Comparison of ENCODE assay signal across 8 cellular contexts in the genomic region with DNA sequence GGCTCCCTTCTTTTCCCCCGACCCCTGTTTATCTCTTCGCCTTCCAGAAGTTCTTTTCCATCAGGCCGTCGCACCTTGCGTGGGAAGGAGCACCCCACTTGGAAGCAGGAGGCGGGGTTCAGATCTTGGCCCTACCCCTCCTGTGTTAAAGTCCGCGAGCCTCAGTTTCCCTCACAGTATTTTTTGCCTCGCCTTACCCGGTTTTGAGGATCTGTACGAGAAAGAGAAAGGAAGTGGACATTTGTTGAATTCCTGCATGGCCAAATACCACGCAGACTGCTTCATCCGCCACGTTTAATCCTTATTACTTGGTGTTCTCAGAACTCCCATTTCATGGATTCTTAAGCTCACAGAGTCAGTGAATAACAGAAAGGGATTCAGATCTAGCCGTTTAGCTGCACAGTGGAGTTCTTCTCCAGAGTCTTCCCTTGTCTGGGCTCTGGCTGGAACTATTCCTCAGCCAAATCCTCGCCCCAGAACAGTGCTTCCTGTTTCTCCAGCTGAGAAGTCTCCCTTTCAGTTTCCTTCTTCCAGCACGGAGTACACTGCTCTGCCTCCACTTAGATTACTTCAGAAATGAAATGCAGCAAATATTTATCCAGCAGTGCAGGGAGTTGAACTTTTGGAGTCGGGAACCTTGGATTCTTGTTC. TPM values are rescaled to one million over a fixed set of nuclear protein-coding genes. Genes with fewer than 3 reads are reported as not detected.
DNase-seq lines count a peak whose midpoint lies in the region; ATAC-seq and TF ChIP-seq lines count a peak whose summit lies in the region.

No MANE protein-coding gene starts in this region.

- H3K27me3 Mint-ChIP-seq in T-helper 1 cell treated with Interleukin-12 subunit alpha and Interleukin-12 subunit beta and Interleukin-4 antibody, amounts not matched to agents 30 μg/mL and 1 μg/mL, for 36 hours (ENCODE audit: low read depth): no peaks in the 10 kb centered on the region
- H3K27me3 Mint-ChIP-seq in naive thymus-derived CD8-positive, alpha-beta T cell: no peaks in the 10 kb centered on the region

- peak overlapping the region; percentile 86 for H3K4me3 Mint-ChIP-seq in T-helper 1 cell treated with Interleukin-12 subunit alpha and Interleukin-12 subunit beta and Interleukin-4 antibody, amounts not matched to agents 30 μg/mL and 1 μg/mL, for 36 hours
- H3K4me3 Mint-ChIP-seq in naive thymus-derived CD8-positive, alpha-beta T cell: peak overlapping the region; percentile 86 to 94 (median 89)

- WGBS in esophagus, 2 donors: 5 to 6% methylated on average over 17 to 18 of the region's 18 CpGs

- H3K4me3 ChIP-seq in esophagus (ENCODE audit: low read depth in 1 of 2, low read length in 2 of 2): peak overlapping the region; percentile 71 to 85

- H3K9me3 ChIP-seq in esophagus (ENCODE audit: control insufficient read depth in 2 of 2, insufficient read depth in 1 of 2, low read depth in 1 of 2, low read length in 1 of 2): no peaks in the 10 kb centered on the region

- ATAC-seq in naive thymus-derived CD8-positive, alpha-beta T cell: no peak
- no peak for ATAC-seq in HG02981 (IDR thresholded peaks at IDR 0.05; ENCODE audit: unreplicated experiment)

- no peaks in the 10 kb centered on the region for H3K27me3 ChIP-seq in esophagus (ENCODE audit: control insufficient read depth in 1 of 2, insufficient read depth in 2 of 2, low read length in 2 of 2)

- peaks cover 0 to 3% of the 10 kb centered on the region in 2 donors for H3K4me1 ChIP-seq in esophagus (ENCODE audit: control insufficient read depth in 2 of 2, insufficient read depth in 2 of 2, low read length in 1 of 2)

- no peaks in the 10 kb centered on the region for H3K36me3 ChIP-seq in esophagus (ENCODE audit: control insufficient read depth in 2 of 2, insufficient read depth in 2 of 2, low read length in 1 of 2)

- TF ChIP-seq CTCF in RWPE1 (conservative IDR thresholded peaks at IDR 0.05; ENCODE audit: low read depth): no peak

- peak overlapping the region; percentile 85 for H3K27ac Mint-ChIP-seq in T-helper 1 cell treated with Interleukin-12 subunit alpha and Interleukin-12 subunit beta and Interleukin-4 antibody, amounts not matched to agents 30 μg/mL and 1 μg/mL, for 36 hours
- peak overlapping the region; percentile 77 to 96 (median 93) for H3K27ac Mint-ChIP-seq in naive thymus-derived CD8-positive, alpha-beta T cell

- H3K9me3 Mint-ChIP-seq in T-helper 1 cell treated with Interleukin-12 subunit alpha and Interleukin-12 subunit beta and Interleukin-4 antibody, amounts not matched to agents 30 μg/mL and 1 μg/mL, for 36 hours: no peaks in the 10 kb centered on the region
- H3K9me3 Mint-ChIP-seq in naive thymus-derived CD8-positive, alpha-beta T cell: no peaks in the 10 kb centered on the region

- H3K27ac ChIP-seq in RWPE1: peak overlapping the region; percentile 89
- H3K27ac ChIP-seq in esophagus (ENCODE audit: low read depth in 2 of 2, low read length in 1 of 2): peak overlapping the region; percentile 94 to 98

- peaks cover 5% of the 10 kb centered on the region for H3K36me3 Mint-ChIP-seq in T-helper 1 cell treated with Interleukin-12 subunit alpha and Interleukin-12 subunit beta and Interleukin-4 antibody, amounts not matched to agents 30 μg/mL and 1 μg/mL, for 36 hours (ENCODE audit: low read depth)
- peaks cover 0 to 9% (median 2%) of the 10 kb centered on the region in 3 donors for H3K36me3 Mint-ChIP-seq in naive thymus-derived CD8-positive, alpha-beta T cell

- peaks cover 17% of the 10 kb centered on the region for H3K4me1 Mint-ChIP-seq in T-helper 1 cell treated with Interleukin-12 subunit alpha and Interleukin-12 subunit beta and Interleukin-4 antibody, amounts not matched to agents 30 μg/mL and 1 μg/mL, for 36 hours (ENCODE audit: low read depth)
- H3K4me1 Mint-ChIP-seq in naive thymus-derived CD8-positive, alpha-beta T cell: peaks cover 12 to 29% (median 27%) of the 10 kb centered on the region in 4 donors

- POLR2A ChIA-PET in RWPE1 (lab: Yijun Ruan, JAX; ENCODE audit: low non-redundant PET): interaction anchor here (0.8 to 1.2 kb wide), 4 partner anchors 11 to 172 kb away, joined by 3 to 5 read pairs (median 4); partner anchors contain the start of genes KIF22 and TAOK2
- POLR2A ChIA-PET in naive thymus-derived CD8-positive, alpha-beta T cell (lab: Charles Lee): interaction anchor here (0.6 to 3.8 kb wide), 19 partner anchors 10 to 949 kb away, joined by 3 to 43 read pairs (median 5); partner anchors contain the start of genes ASPHD1, CDIPT, HIRIP3 and INO80E

- CTCF ChIA-PET in RWPE1 (lab: Yijun Ruan, JAX): interaction anchor here (0.5 to 1.3 kb wide), 2 partner anchors 9 to 12 kb away, joined by 3 to 8 read pairs; no protein-coding TSS in a partner anchor

- DNase-seq in T-helper 1 cell (no peak), RWPE1 (ENCODE audit: low spot score) (peak; percentile 19)
- no peak for DNase-seq in naive thymus-derived CD8-positive, alpha-beta T cell
- DNase-seq in stimulated activated CD4-positive, alpha-beta T cell treated with anti-CD3 and anti-CD28 coated beads, Interleukin-4, amount 100 ng/mL, for 24 hours: no peak
- DNase-seq in stimulated activated CD4-positive, alpha-beta T cell treated with anti-CD3 and anti-CD28 coated beads, Interleukin-4, amount 100 ng/mL, for 1 hour: no peak

RNA-seq across cellular contexts. Expression of gene TMEM219, which starts 0.6 kb away (rescaled TPM):
- polyA plus RNA-seq in esophagus: 10 to 100 TPM; 61.1 to 83.4 TPM
- total RNA-seq in naive thymus-derived CD8-positive, alpha-beta T cell: 10 to 100 TPM; 63.1 to 74.0 TPM
- polyA plus RNA-seq in naive thymus-derived CD8-positive, alpha-beta T cell: 100 to 1,000 TPM; 157 to 179 (median 174) TPM

RNA-seq across cellular contexts. Expression of gene TAOK2, which starts 11.2 kb away (rescaled TPM):
- 10 to 100 TPM; 15.6 to 30.2 TPM for polyA plus RNA-seq in esophagus
- total RNA-seq in naive thymus-derived CD8-positive, alpha-beta T cell: 10 to 100 TPM; 40.8 to 42.6 TPM
- 1 to 10 TPM; 2.6 to 6.6 (median 2.8) TPM for polyA plus RNA-seq in naive thymus-derived CD8-positive, alpha-beta T cell

RNA-seq across cellular contexts. Expression of gene HIRIP3, which starts 32.9 kb away (rescaled TPM):
- 1 to 10 TPM; 6.3 to 9.7 TPM for polyA plus RNA-seq in esophagus
- 10 to 100 TPM; 15.3 to 16.6 TPM for total RNA-seq in naive thymus-derived CD8-positive, alpha-beta T cell
- polyA plus RNA-seq in naive thymus-derived CD8-positive, alpha-beta T cell: 10 to 100 TPM; 10.6 to 30.1 (median 18.7) TPM

RNA-seq across cellular contexts. Expression of gene INO80E, which starts 33.6 kb away (rescaled TPM):
- polyA plus RNA-seq in esophagus: 10 to 100 TPM; 46.4 to 82.1 TPM
- total RNA-seq in naive thymus-derived CD8-positive, alpha-beta T cell: 100 to 1,000 TPM; 107 to 115 TPM
- 1 to 10 TPM; 6.5 to 8.9 (median 7.6) TPM for polyA plus RNA-seq in naive thymus-derived CD8-positive, alpha-beta T cell

RNA-seq across cellular contexts. Expression of gene KCTD13, which starts 36.4 kb away (rescaled TPM):
- polyA plus RNA-seq in esophagus: 10 to 100 TPM; 10.1 to 15.5 TPM
- 10 to 100 TPM; 65.4 to 75.9 TPM for total RNA-seq in naive thymus-derived CD8-positive, alpha-beta T cell
- polyA plus RNA-seq in naive thymus-derived CD8-positive, alpha-beta T cell: 1 to 10 TPM; 5.4 to 10.0 (median 8.4) TPM
